Comparison of ENCODE assay signal across 14 cellular contexts in genomic region chr14:50784683-50785505, GRCh38. TPM values are rescaled to one million over a fixed set of nuclear protein-coding genes. Genes with fewer than 3 reads are reported as not detected.
A peak's percentile ranks its signal among the peaks of the same experiment; 100 is the strongest.
DNase-seq lines count a peak whose midpoint lies in the region; ATAC-seq and TF ChIP-seq lines count a peak whose summit lies in the region.
"Had no signal": no experiment of that assay in that cellular context is flagged by ENCODE, and none has a peak within 500 bp of the region (broad histone marks: within the 10 kb centered on the region; RNA-seq: fewer than 3 reads in every experiment).

No MANE protein-coding gene starts in this region.

- H3K9me3 Mint-ChIP-seq in activated naive CD4-positive, alpha-beta T cell treated with anti-CD3 and anti-CD28 coated beads, Interleukin-2, amount 50 U/mL, for 72 hours: no peaks in the 10 kb centered on the region

- peaks cover 0 to 10% of the 10 kb centered on the region in 2 donors for H3K36me3 Mint-ChIP-seq in activated naive CD4-positive, alpha-beta T cell treated with anti-CD3 and anti-CD28 coated beads, Interleukin-2, amount 50 U/mL, for 72 hours

- intact Hi-C loops in lower lobe of right lung (cut with DNase I): no loop called here

- H3K27ac ChIP-seq in lower lobe of right lung: peak overlapping the region; percentile 26
- H3K27ac ChIP-seq: C4-2B, thoracic aorta had no signal

- peaks cover 8% of the 10 kb centered on the region for H3K4me1 ChIP-seq in lower lobe of right lung

- no peaks in the 10 kb centered on the region for H3K9me3 ChIP-seq in lower lobe of right lung
- H3K9me3 ChIP-seq: HAP-1, thoracic aorta had no signal

- H3K4me3 ChIP-seq in lower lobe of right lung: no peak overlapping the region
- H3K4me3 ChIP-seq: HAP-1, thoracic aorta had no signal

- peak; percentile 6 for DNase-seq in stimulated activated CD4-positive, alpha-beta T cell treated with anti-CD3 and anti-CD28 coated beads, Interleukin-4, amount 100 ng/mL, for 1 hour
- DNase-seq in stimulated activated CD4-positive, alpha-beta T cell treated with anti-CD3 and anti-CD28 coated beads, Interleukin-2, amount 100 ng/mL, for 48 hours: no peak
- DNase-seq in activated naive CD4-positive, alpha-beta T cell treated with anti-CD3 and anti-CD28 coated beads, Interleukin-2, amount 50 U/mL, for 72 hours (ENCODE audit: low spot score in 2 of 2): no peak
- DNase-seq in lower lobe of right lung (no peak), NK-92 (lab: John Stamatoyannopoulos, UW; ENCODE audit: unreplicated experiment) (no peak), occipital lobe (lab: John Stamatoyannopoulos, UW) (no peak), GM10248 (ENCODE audit: extremely low spot score) (no peak)
- DNase-seq: KG1, NCI-H226, SHP77 had no signal

- TF ChIP-seq CTCF in lower lobe of right lung (IDR thresholded peaks at IDR 0.05): no peak
- no peak for TF ChIP-seq CTCF in GM10248 (IDR thresholded peaks at IDR 0.05; ENCODE audit: control extremely low read depth, extremely low read depth, low read depth, missing control alignments)

- CTCF ChIA-PET in GM10248 (lab: Yijun Ruan, JAX): interaction anchor here (0.9 to 14.5 kb wide), 8 partner anchors 9 to 1151 kb away, joined by 3 to 207 read pairs (median 6); no protein-coding TSS in a partner anchor

- peaks cover 11% of the 10 kb centered on the region for H3K36me3 ChIP-seq in lower lobe of right lung
- H3K36me3 ChIP-seq: HAP-1, thoracic aorta had no signal

- H3K27ac Mint-ChIP-seq in activated naive CD4-positive, alpha-beta T cell treated with anti-CD3 and anti-CD28 coated beads, Interleukin-2, amount 50 U/mL, for 72 hours: peak overlapping the region; percentile 36 to 59

- peak in 1 of 2 donors; percentile 19 for ATAC-seq in activated naive CD4-positive, alpha-beta T cell treated with anti-CD3 and anti-CD28 coated beads, Interleukin-2, amount 50 U/mL, for 72 hours
- ATAC-seq in lower lobe of right lung: peak; percentile 11 to 37
- ATAC-seq in HG03442 (IDR thresholded peaks at IDR 0.05; ENCODE audit: unreplicated experiment): no peak

- no peaks in the 10 kb centered on the region for H3K27me3 ChIP-seq in lower lobe of right lung (ENCODE audit: low read depth)

- POLR2A ChIA-PET in GM10248 (lab: Yijun Ruan, JAX): no interaction called here

RNA-seq across cellular contexts. Expression of gene NIN, which starts 46.1 kb away (rescaled TPM):
- total RNA-seq in activated naive CD4-positive, alpha-beta T cell treated with anti-CD3 and anti-CD28 coated beads, Interleukin-2, amount 50 U/mL, for 72 hours: 10 to 100 TPM; 29.5 to 61.4 TPM
- total RNA-seq in lower lobe of right lung (45.9 TPM), occipital lobe (67.5 TPM)
